In the genomic region with DNA sequence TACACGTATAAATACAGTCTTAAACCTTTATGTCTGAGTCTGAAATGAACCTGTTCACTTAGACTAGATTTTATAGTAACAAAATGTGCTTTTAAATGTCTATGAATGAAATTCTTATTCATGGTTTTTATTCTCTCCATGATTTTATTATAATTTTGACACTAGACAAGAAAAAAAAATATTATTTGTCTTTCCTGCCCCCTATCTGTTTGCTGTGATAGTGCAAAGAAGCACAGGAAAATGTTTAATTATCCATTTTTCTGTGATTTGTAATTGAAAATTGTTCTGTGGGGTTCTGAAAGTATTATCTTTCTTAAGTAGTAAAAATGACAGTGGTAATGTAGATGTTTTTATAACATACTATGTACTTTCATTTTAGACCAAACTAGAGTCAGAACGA, we compare ENCODE assay signal across 13 cellular contexts. TPM values are rescaled to one million over a fixed set of nuclear protein-coding genes. Genes with fewer than 3 reads are reported as not detected.
DNase-seq lines count a peak whose midpoint lies in the region; ATAC-seq, FAIRE-seq and TF ChIP-seq lines count a peak whose summit lies in the region.
"Had no signal": no experiment of that assay in that cellular context is flagged by ENCODE, and none has a peak within 500 bp of the region (broad histone marks: within the 10 kb centered on the region; RNA-seq: fewer than 3 reads in every experiment).

No MANE protein-coding gene starts in this region.

- intact Hi-C loops in heart left ventricle (cut with DNase I) = loop anchor here in 9 of 10 donors (5.0 to 10.0 kb wide), 4 partner anchors 78 to 90 kb away; no protein-coding TSS in a partner anchor

- no peaks in the 10 kb centered on the region for H3K9me3 Mint-ChIP-seq in type B pancreatic cell

- H3K27ac Mint-ChIP-seq in type B pancreatic cell = no peak overlapping the region

- WGBS in heart left ventricle, 4 donors = 71 to 97% (median 84%) methylated on average over 2 of the region's 2 CpGs

- H3K27ac ChIP-seq in heart left ventricle (no peak overlapping the region), right atrium auricular region (no peak overlapping the region), caudate nucleus (ENCODE audit: low read depth, low read length) (no peak overlapping the region)
- H3K27ac ChIP-seq: SK-N-MC, stomach had no signal

- H3K4me3 ChIP-seq in heart left ventricle = no peak overlapping the region
- H3K4me3 ChIP-seq in right atrium auricular region = no peak overlapping the region
- H3K4me3 ChIP-seq in fibroblast of the aortic adventitia (ENCODE audit: low read depth, low read length) = no peak overlapping the region
- H3K4me3 ChIP-seq: SK-N-MC, stomach had no signal

- H3K36me3 Mint-ChIP-seq in type B pancreatic cell = peaks cover 6% of the 10 kb centered on the region

- no peaks in the 10 kb centered on the region for H3K4me1 Mint-ChIP-seq in type B pancreatic cell (ENCODE audit: unreplicated experiment)

- DNase-seq in heart left ventricle (no peak), right atrium auricular region (ENCODE audit: low spot score) (no peak), RCC 7860 (ENCODE audit: low spot score) (peak; percentile 4), fibroblast of the aortic adventitia (ENCODE audit: low read depth) (peak; percentile 10), type B pancreatic cell (ENCODE audit: extremely low spot score, unreplicated experiment) (no peak), SIG-M5 (lab: John Stamatoyannopoulos, UW) (no peak), caudate nucleus (lab: John Stamatoyannopoulos, UW) (no peak), NK-92 (lab: John Stamatoyannopoulos, UW; ENCODE audit: unreplicated experiment) (no peak)
- DNase-seq: H7, midbrain, NCI-H187, stomach had no signal

- peak in 11 of 12 donors; percentile 18 to 52 (median 34) for TF ChIP-seq CTCF in heart left ventricle (IDR thresholded peaks at IDR 0.05)
- peak in 1 of 2 donors; percentile 61 for TF ChIP-seq CTCF in right atrium auricular region (IDR thresholded peaks at IDR 0.05)
- peak; percentile 61 for TF ChIP-seq CTCF in fibroblast of the aortic adventitia (IDR thresholded peaks at IDR 0.05; ENCODE audit: insufficient read depth, low read length)
- TF ChIP-seq CTCF in type B pancreatic cell (conservative IDR thresholded peaks at IDR 0.05) = peak; percentile 71

- H3K9me3 ChIP-seq in heart left ventricle = no peaks in the 10 kb centered on the region
- H3K9me3 ChIP-seq in right atrium auricular region = no peaks in the 10 kb centered on the region
- H3K9me3 ChIP-seq: stomach had no signal

- no peak overlapping the region for H3K4me3 Mint-ChIP-seq in type B pancreatic cell

- H3K36me3 ChIP-seq in heart left ventricle (peaks cover 0 to 26% (median 14%) of the 10 kb centered on the region in 9 donors), right atrium auricular region (no peaks in the 10 kb centered on the region)

- FAIRE-seq in RCC 7860 (lab: Jason Lieb, UNC) = peak; percentile 11

- no peaks in the 10 kb centered on the region for H3K27me3 Mint-ChIP-seq in type B pancreatic cell

- no peak for TF ChIP-seq POLR2A in heart left ventricle (IDR thresholded peaks at IDR 0.05)

- ATAC-seq in heart left ventricle = no peak

- no peaks in the 10 kb centered on the region for H3K4me1 ChIP-seq in heart left ventricle
- no peaks in the 10 kb centered on the region for H3K4me1 ChIP-seq in right atrium auricular region
- H3K4me1 ChIP-seq: stomach had no signal

- H3K27me3 ChIP-seq in heart left ventricle (no peaks in the 10 kb centered on the region), right atrium auricular region (no peaks in the 10 kb centered on the region)
- H3K27me3 ChIP-seq: stomach had no signal

RNA-seq across cellular contexts. Expression of gene INTS6L, which starts 52.0 kb away (rescaled TPM):
- total RNA-seq in heart left ventricle (1 to 10 TPM; 1.4 to 5.9 (median 2.6) TPM), right atrium auricular region (10 to 100 TPM in 1 of 2 donors, 1 to 10 TPM in 1; 9.9 to 12.2 TPM), fibroblast of the aortic adventitia (ENCODE audit: low replicate concordance) (3.3 and 5.3 TPM in 2 replicates), type B pancreatic cell (ENCODE audit: low replicate concordance) (7.2 and 12.9 TPM in 2 replicates)
- polyA plus RNA-seq in heart left ventricle = 1 to 10 TPM; 1.6 to 2.6 TPM

Comparison
In these comparisons a context has a peak if more than half of its experiments do, and no peak if none do; other contexts are left out.
1. DNase-seq: peak in RCC 7860 (single experiment) and fibroblast of the aortic adventitia (single experiment); none in heart left ventricle (0 of 5), right atrium auricular region (single experiment), type B pancreatic cell (single experiment), SIG-M5 (single experiment), caudate nucleus (0 of 61) and NK-92 (single experiment).